In the genomic region with DNA sequence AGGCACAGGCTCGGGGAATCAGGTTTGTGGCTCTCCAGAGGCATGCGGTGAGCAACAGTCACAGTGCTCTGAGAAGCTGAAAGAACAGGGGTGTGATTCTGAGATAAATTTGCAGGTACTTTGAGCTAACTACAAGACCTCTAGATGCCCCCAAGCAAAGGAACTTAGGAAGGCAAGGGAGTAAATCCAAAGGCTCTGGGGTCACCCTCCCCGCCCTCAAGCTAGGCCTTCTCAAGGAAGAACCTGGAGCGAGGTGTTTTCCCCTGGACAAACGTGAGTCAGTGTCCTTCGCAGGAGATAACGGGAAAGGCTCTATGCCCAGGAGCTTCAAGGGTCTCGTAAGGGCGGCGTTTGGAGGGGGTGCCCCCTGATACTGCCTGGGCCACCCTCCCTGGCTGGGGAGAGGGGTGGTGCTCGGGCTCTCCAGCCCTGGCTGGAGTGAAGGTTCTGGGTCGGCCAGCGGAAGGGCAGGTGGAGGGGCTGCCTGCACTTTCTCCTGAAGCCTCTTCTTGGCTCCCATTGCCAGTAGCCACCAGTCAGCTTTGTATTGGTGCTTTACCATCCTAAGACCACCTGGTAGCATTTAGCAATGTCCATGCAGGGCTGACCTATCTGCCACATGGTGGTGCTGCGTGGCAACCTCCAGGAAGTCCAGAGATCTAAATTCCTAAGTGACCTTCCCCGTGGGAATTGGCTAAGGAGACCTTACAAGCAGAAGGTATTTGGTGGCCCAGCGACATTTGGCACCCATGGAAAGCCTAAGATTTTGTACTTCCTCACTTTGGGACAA, we compare ENCODE assay signal across 8 cellular contexts. TPM values are rescaled to one million over a fixed set of nuclear protein-coding genes. Genes with fewer than 3 reads are reported as not detected.
DNase-seq lines count a peak whose midpoint lies in the region; ATAC-seq and TF ChIP-seq lines count a peak whose summit lies in the region.

No MANE protein-coding gene starts in this region.

- no peak for ATAC-seq in GM21515 (IDR thresholded peaks at IDR 0.05; ENCODE audit: unreplicated experiment)

- H3K4me3 ChIP-seq in MM.1S (ENCODE audit: low read length) (no peak overlapping the region), mesendoderm (ENCODE audit: low read length) (no peak overlapping the region)

- peak; percentile 39 for DNase-seq in EH (ENCODE audit: low read depth)
- DNase-seq in MM.1S = no peak
- peak; percentile 49 for DNase-seq in cerebellar cortex (ENCODE audit: low spot score)
- DNase-seq in mesendoderm = peak; percentile 74
- no peak for DNase-seq in activated naive CD4-positive, alpha-beta T cell treated with Interleukin-2 at 50 U/mL for 16 hours
- DNase-seq in NCI-H524 treated with DMSO at 0.1 percent for 48 hours (lab: John Stamatoyannopoulos, UW) = no peak
- no peak for DNase-seq in activated T-helper 1 cell treated with anti-CD3 and anti-CD28 coated beads, Interleukin-12 subunit alpha, Interleukin-12 subunit beta, Interleukin-2, Interleukin-4 antibody, amounts not matched to agents 30 ng/mL and 10 ng/mL and 1 ng/mL, durations not matched to agents 14 hours and 24 hours and 36 hours (ENCODE audit: low spot score)

- H3F3A ChIP-seq in MM.1S (ENCODE audit: insufficient read depth, low read length) = no peaks in the 10 kb centered on the region

- H3K23ac ChIP-seq in mesendoderm (ENCODE audit: low read length) = no peak overlapping the region

- H3K27ac ChIP-seq in MM.1S (ENCODE audit: low read length) (no peak overlapping the region), mesendoderm (ENCODE audit: low read depth, low read length) (no peak overlapping the region)

- no peaks in the 10 kb centered on the region for H3K79me1 ChIP-seq in mesendoderm (ENCODE audit: low read length)

- no peaks in the 10 kb centered on the region for H3K4me1 Mint-ChIP-seq in activated T-helper 1 cell treated with anti-CD3 and anti-CD28 coated beads, Interleukin-12 subunit alpha, Interleukin-12 subunit beta, Interleukin-2, Interleukin-4 antibody, amounts not matched to agents 30 ng/mL and 10 ng/mL and 1 ng/mL, durations not matched to agents 14 hours and 24 hours and 36 hours (ENCODE audit: low read depth)

- no peak overlapping the region for H2BK15ac ChIP-seq in mesendoderm (replicated peaks; ENCODE audit: low read depth)

- no peak overlapping the region for H3K4ac ChIP-seq in mesendoderm (ENCODE audit: low read depth, low read length)

- H3K9me2 ChIP-seq in MM.1S (replicated peaks; ENCODE audit: insufficient read depth, low read length) = no peaks in the 10 kb centered on the region

- intact Hi-C loops in activated T-helper 1 cell treated with anti-CD3 and anti-CD28 coated beads, Interleukin-12 subunit alpha, Interleukin-12 subunit beta, Interleukin-2, Interleukin-4 antibody, amounts not matched to agents 30 ng/mL and 10 ng/mL and 1 ng/mL, durations not matched to agents 14 hours and 24 hours and 36 hours (cut with micrococcal nuclease) = no loop called here

- H3K56ac ChIP-seq in mesendoderm (ENCODE audit: low read length) = no peak overlapping the region

- H2BK120ac ChIP-seq in mesendoderm (ENCODE audit: low read depth, low read length) = no peak overlapping the region

- H3K27ac Mint-ChIP-seq in activated T-helper 1 cell treated with anti-CD3 and anti-CD28 coated beads, Interleukin-12 subunit alpha, Interleukin-12 subunit beta, Interleukin-2, Interleukin-4 antibody, amounts not matched to agents 30 ng/mL and 10 ng/mL and 1 ng/mL, durations not matched to agents 14 hours and 24 hours and 36 hours = no peak overlapping the region

- no peaks in the 10 kb centered on the region for H3K9me3 ChIP-seq in MM.1S (replicated peaks; ENCODE audit: insufficient read depth, low read length)

- H2AFZ ChIP-seq in MM.1S (ENCODE audit: low read length) = no peak overlapping the region

- no peaks in the 10 kb centered on the region for H4K20me1 ChIP-seq in MM.1S (ENCODE audit: insufficient read depth, low read length)

- H3K4me3 Mint-ChIP-seq in activated T-helper 1 cell treated with anti-CD3 and anti-CD28 coated beads, Interleukin-12 subunit alpha, Interleukin-12 subunit beta, Interleukin-2, Interleukin-4 antibody, amounts not matched to agents 30 ng/mL and 10 ng/mL and 1 ng/mL, durations not matched to agents 14 hours and 24 hours and 36 hours = no peak overlapping the region

- H3K27me3 Mint-ChIP-seq in activated T-helper 1 cell treated with anti-CD3 and anti-CD28 coated beads, Interleukin-12 subunit alpha, Interleukin-12 subunit beta, Interleukin-2, Interleukin-4 antibody, amounts not matched to agents 30 ng/mL and 10 ng/mL and 1 ng/mL, durations not matched to agents 14 hours and 24 hours and 36 hours (ENCODE audit: insufficient read depth) = peaks cover 7% of the 10 kb centered on the region

- H3K36me3 ChIP-seq in MM.1S (replicated peaks; ENCODE audit: insufficient read depth, low read length) (no peaks in the 10 kb centered on the region), mesendoderm (ENCODE audit: control insufficient read depth, insufficient read depth, low read length) (no peaks in the 10 kb centered on the region)

- H3K9me3 Mint-ChIP-seq in activated T-helper 1 cell treated with anti-CD3 and anti-CD28 coated beads, Interleukin-12 subunit alpha, Interleukin-12 subunit beta, Interleukin-2, Interleukin-4 antibody, amounts not matched to agents 30 ng/mL and 10 ng/mL and 1 ng/mL, durations not matched to agents 14 hours and 24 hours and 36 hours = no peaks in the 10 kb centered on the region

- H3K36me3 Mint-ChIP-seq in activated T-helper 1 cell treated with anti-CD3 and anti-CD28 coated beads, Interleukin-12 subunit alpha, Interleukin-12 subunit beta, Interleukin-2, Interleukin-4 antibody, amounts not matched to agents 30 ng/mL and 10 ng/mL and 1 ng/mL, durations not matched to agents 14 hours and 24 hours and 36 hours (ENCODE audit: low read depth) = no peaks in the 10 kb centered on the region

- H3K4me2 ChIP-seq in MM.1S (ENCODE audit: low read depth, low read length) = no peak overlapping the region
- H3K4me2 ChIP-seq in mesendoderm (ENCODE audit: low read length) = no peak overlapping the region

- H4K5ac ChIP-seq in mesendoderm (ENCODE audit: low read length) = no peak overlapping the region

- H2BK5ac ChIP-seq in mesendoderm (ENCODE audit: low read length) = no peak overlapping the region

- whole genome bisulfite sequencing in mesendoderm (ENCODE audit: extremely low coverage, insufficient coverage, low lambda C conversion rate) = no CpG with 5 or more reads among the region's 16 CpGs

- no peak overlapping the region for H3K18ac ChIP-seq in mesendoderm (ENCODE audit: low read length)

- no peak overlapping the region for H2AK5ac ChIP-seq in mesendoderm (ENCODE audit: low read length)

- H3K79me2 ChIP-seq in MM.1S (ENCODE audit: low read length) (no peaks in the 10 kb centered on the region), mesendoderm (ENCODE audit: control insufficient read depth, insufficient read depth, low read length) (no peaks in the 10 kb centered on the region)

- H3K4me1 ChIP-seq in MM.1S (ENCODE audit: low read length) (no peaks in the 10 kb centered on the region), mesendoderm (ENCODE audit: control insufficient read depth, low read depth, low read length) (peaks cover 3% of the 10 kb centered on the region)

- H3K9ac ChIP-seq in MM.1S (ENCODE audit: low read length) (no peak overlapping the region), mesendoderm (ENCODE audit: low read length) (no peak overlapping the region)

- no peak overlapping the region for H4K8ac ChIP-seq in mesendoderm (ENCODE audit: low read depth, low read length)

- H3K27me3 ChIP-seq in MM.1S (replicated peaks; ENCODE audit: insufficient read depth, low read length) (no peaks in the 10 kb centered on the region), mesendoderm (ENCODE audit: insufficient read depth, low read length, poor library complexity) (no peaks in the 10 kb centered on the region)

- peak; percentile 10; the same call in 1 of the 2 replicates for TF ChIP-seq CTCF in MM.1S (IDR thresholded peaks at IDR 0.05; ENCODE audit: low read length)

RNA-seq across cellular contexts. Expression of gene GPR161, which starts 44.0 kb away (rescaled TPM):
- 7.0 TPM for polyA plus RNA-seq in mesendoderm (2013, experiment 1 of 2)
- polyA plus RNA-seq in mesendoderm (2013, experiment 2 of 2) = 7.1 TPM
- 0.41 and 0.42 TPM in 2 replicates for total RNA-seq in activated T-helper 1 cell treated with anti-CD3 and anti-CD28 coated beads, Interleukin-12 subunit alpha, Interleukin-12 subunit beta, Interleukin-2, Interleukin-4 antibody, amounts not matched to agents 30 ng/mL and 10 ng/mL and 1 ng/mL, durations not matched to agents 14 hours and 24 hours and 36 hours

Comparison
In these comparisons a context has a peak if more than half of its experiments do, and no peak if none do; other contexts are left out.
1. DNase-seq: peak in EH (single experiment), cerebellar cortex (single experiment) and mesendoderm (single experiment); none in MM.1S (single experiment), activated naive CD4-positive, alpha-beta T cell treated with Interleukin-2 at 50 U/mL for 16 hours (single experiment), NCI-H524 treated with DMSO at 0.1 percent for 48 hours (single experiment) and activated T-helper 1 cell treated with anti-CD3 and anti-CD28 coated beads, Interleukin-12 subunit alpha, Interleukin-12 subunit beta, Interleukin-2, Interleukin-4 antibody, amounts not matched to agents 30 ng/mL and 10 ng/mL and 1 ng/mL, durations not matched to agents 14 hours and 24 hours and 36 hours (single experiment).